Comparison of ENCODE assay signal across 1 cellular context in the genomic region with DNA sequence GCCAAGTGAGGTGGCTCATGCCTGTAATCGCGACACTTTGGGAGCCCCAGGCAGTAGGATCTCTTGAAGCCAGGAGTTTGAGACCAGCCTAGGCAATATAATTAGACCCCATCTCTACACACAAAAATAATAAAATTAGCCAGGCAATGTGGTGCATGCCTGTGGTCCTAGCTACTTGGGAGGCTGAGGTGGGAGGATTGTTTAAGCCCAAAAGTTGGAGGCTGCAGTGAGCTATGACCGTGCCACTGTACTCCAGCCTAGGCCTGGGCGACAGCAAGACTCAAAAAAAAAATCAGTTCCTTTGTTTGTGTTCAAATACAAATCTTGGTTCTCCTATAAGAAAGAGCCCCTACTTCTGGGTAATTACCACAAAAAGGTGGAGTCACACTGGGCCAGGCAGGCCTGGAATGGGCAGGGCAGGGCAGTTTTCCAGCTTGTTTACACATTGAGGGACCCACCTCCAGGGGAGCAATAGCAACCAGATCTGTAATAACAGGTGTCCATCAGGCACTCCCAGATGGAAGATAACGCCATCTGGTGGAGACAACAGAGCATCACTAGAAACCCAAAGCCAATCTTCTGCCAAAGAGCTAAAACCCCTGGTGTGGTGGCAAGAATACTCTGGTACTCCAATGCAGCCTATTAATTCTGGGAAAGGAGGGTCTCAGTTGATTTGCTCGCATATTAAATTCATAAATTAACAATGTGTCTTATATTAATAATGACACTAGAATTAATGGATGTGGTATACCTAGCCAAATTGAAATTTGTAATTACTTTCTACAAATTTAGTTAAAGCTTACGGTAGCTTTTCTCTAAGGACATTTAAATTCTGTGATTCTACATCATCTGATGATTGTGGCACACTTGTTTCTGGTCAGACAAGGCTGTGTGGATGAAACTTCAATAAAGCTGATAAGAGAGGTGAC.
A peak's percentile ranks its signal among the peaks of the same experiment; 100 is the strongest.
TF ChIP-seq lines count a peak whose summit lies in the region.

No MANE protein-coding gene starts in this region.

TF ChIP-seq in K562, 482 proteins besides CTCF, POLR2A, EP300 and RAD21 (continued from another document and continues in another):
- TF ChIP-seq ZNF274 (IDR thresholded peaks at IDR 0.05; ENCODE audit: borderline replicate concordance, low read depth, low read length) = no peak
- no peak for TF ChIP-seq ZKSCAN3 (CRISPR knock-in tag; IDR thresholded peaks at IDR 0.05)
- no peak for TF ChIP-seq EZH2 (IDR thresholded peaks at IDR 0.05; ENCODE audit: borderline replicate concordance, low read depth, low read length)
- no peak for TF ChIP-seq U2AF2 (optimal IDR thresholded peaks at IDR 0.05; ENCODE audit: low read depth, low read length)
- no peak for TF ChIP-seq TARDBP (IDR thresholded peaks at IDR 0.05)
- TF ChIP-seq MEF2D (tag; conservative IDR thresholded peaks at IDR 0.05; ENCODE audit: low read depth) = no peak
- TF ChIP-seq ZNF561 (CRISPR knock-in tag; conservative IDR thresholded peaks at IDR 0.05) = no peak
- TF ChIP-seq ZNF217 (CRISPR knock-in tag; IDR thresholded peaks at IDR 0.05) = no peak
- no peak for TF ChIP-seq HNRNPUL1 (IDR thresholded peaks at IDR 0.05; ENCODE audit: low read length)
- TF ChIP-seq KDM1A (IDR thresholded peaks at IDR 0.05) = peak; percentile 62 to 79
- no peak for TF ChIP-seq RBM17 (IDR thresholded peaks at IDR 0.05; ENCODE audit: borderline replicate concordance, low read depth, low read length)
- TF ChIP-seq CBX8 (IDR thresholded peaks at IDR 0.05; ENCODE audit: borderline replicate concordance, extremely low read depth, low read depth, low read length, poor library complexity, severe bottlenecking) = no peak
- no peak for TF ChIP-seq TAF7 (tag; IDR thresholded peaks at IDR 0.05)
- TF ChIP-seq PPARD (CRISPR knock-in tag; IDR thresholded peaks at IDR 0.05) = no peak
- TF ChIP-seq, protein P1, sequence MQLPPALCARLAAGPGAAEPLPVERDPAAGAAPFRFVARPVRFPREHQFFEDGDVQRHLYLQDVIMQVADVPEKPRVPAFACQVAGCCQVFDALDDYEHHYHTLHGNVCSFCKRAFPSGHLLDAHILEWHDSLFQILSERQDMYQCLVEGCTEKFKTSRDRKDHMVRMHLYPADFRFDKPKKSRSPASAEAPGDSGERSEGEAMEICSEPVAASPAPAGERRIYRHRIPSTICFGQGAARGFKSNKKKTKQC (CRISPR knock-in tag; IDR thresholded peaks at IDR 0.05) = no peak
- TF ChIP-seq ZNF41 (CRISPR knock-in tag; conservative IDR thresholded peaks at IDR 0.05) = no peak
- no peak for TF ChIP-seq ZNF583 (CRISPR knock-in tag; IDR thresholded peaks at IDR 0.05)
- no peak for TF ChIP-seq SMAD3 (CRISPR knock-in tag; conservative IDR thresholded peaks at IDR 0.05)
- TF ChIP-seq, protein P2, sequence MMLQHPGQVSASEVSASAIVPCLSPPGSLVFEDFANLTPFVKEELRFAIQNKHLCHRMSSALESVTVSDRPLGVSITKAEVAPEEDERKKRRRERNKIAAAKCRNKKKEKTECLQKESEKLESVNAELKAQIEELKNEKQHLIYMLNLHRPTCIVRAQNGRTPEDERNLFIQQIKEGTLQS (IDR thresholded peaks at IDR 0.05) = no peak
- TF ChIP-seq, protein P2 (CRISPR knock-in tag; conservative IDR thresholded peaks at IDR 0.05) = no peak
- TF ChIP-seq KLF6 (CRISPR knock-in tag; IDR thresholded peaks at IDR 0.05; ENCODE audit: borderline replicate concordance) = no peak
- TF ChIP-seq PHB2 (IDR thresholded peaks at IDR 0.05; ENCODE audit: low read depth) = no peak
- TF ChIP-seq, protein P3, sequence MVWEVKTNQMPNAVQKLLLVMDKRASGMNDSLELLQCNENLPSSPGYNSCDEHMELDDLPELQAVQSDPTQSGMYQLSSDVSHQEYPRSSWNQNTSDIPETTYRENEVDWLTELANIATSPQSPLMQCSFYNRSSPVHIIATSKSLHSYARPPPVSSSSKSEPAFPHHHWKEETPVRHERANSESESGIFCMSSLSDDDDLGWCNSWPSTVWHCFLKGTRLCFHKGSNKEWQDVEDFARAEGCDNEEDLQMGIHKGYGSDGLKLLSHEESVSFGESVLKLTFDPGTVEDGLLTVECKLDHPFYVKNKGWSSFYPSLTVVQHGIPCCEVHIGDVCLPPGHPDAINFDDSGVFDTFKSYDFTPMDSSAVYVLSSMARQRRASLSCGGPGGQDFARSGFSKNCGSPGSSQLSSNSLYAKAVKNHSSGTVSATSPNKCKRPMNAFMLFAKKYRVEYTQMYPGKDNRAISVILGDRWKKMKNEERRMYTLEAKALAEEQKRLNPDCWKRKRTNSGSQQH (CRISPR knock-in tag; IDR thresholded peaks at IDR 0.05) = no peak
- TF ChIP-seq TAF15 (IDR thresholded peaks at IDR 0.05; ENCODE audit: low read depth, low read length) = no peak
- TF ChIP-seq KLF13 (tag; IDR thresholded peaks at IDR 0.05; ENCODE audit: borderline replicate concordance, low read depth) = no peak
- TF ChIP-seq POLR3A (IDR thresholded peaks at IDR 0.05; ENCODE audit: borderline replicate concordance, extremely low read depth, insufficient read depth, insufficient read length) = no peak
- TF ChIP-seq CBX5 (IDR thresholded peaks at IDR 0.05; ENCODE audit: borderline replicate concordance, low read depth) = no peak
- no peak for TF ChIP-seq BCL6 (CRISPR knock-in tag; IDR thresholded peaks at IDR 0.05)
- TF ChIP-seq, protein P4, sequence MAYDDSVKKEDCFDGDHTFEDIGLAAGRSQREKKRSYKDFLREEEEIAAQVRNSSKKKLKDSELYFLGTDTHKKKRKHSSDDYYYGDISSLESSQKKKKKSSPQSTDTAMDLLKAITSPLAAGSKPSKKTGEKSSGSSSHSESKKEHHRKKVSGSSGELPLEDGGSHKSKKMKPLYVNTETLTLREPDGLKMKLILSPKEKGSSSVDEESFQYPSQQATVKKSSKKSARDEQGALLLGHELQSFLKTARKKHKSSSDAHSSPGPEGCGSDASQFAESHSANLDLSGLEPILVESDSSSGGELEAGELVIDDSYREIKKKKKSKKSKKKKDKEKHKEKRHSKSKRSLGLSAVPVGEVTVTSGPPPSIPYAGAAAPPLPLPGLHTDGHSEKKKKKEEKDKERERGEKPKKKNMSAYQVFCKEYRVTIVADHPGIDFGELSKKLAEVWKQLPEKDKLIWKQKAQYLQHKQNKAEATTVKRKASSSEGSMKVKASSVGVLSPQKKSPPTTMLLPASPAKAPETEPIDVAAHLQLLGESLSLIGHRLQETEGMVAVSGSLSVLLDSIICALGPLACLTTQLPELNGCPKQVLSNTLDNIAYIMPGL (CRISPR knock-in tag; IDR thresholded peaks at IDR 0.05) = no peak
- TF ChIP-seq, protein P5, sequence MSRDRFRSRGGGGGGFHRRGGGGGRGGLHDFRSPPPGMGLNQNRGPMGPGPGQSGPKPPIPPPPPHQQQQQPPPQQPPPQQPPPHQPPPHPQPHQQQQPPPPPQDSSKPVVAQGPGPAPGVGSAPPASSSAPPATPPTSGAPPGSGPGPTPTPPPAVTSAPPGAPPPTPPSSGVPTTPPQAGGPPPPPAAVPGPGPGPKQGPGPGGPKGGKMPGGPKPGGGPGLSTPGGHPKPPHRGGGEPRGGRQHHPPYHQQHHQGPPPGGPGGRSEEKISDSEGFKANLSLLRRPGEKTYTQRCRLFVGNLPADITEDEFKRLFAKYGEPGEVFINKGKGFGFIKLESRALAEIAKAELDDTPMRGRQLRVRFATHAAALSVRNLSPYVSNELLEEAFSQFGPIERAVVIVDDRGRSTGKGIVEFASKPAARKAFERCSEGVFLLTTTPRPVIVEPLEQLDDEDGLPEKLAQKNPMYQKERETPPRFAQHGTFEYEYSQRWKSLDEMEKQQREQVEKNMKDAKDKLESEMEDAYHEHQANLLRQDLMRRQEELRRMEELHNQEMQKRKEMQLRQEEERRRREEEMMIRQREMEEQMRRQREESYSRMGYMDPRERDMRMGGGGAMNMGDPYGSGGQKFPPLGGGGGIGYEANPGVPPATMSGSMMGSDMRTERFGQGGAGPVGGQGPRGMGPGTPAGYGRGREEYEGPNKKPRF (IDR thresholded peaks at IDR 0.05; ENCODE audit: low read depth, low read length) = no peak
- TF ChIP-seq, protein P6, sequence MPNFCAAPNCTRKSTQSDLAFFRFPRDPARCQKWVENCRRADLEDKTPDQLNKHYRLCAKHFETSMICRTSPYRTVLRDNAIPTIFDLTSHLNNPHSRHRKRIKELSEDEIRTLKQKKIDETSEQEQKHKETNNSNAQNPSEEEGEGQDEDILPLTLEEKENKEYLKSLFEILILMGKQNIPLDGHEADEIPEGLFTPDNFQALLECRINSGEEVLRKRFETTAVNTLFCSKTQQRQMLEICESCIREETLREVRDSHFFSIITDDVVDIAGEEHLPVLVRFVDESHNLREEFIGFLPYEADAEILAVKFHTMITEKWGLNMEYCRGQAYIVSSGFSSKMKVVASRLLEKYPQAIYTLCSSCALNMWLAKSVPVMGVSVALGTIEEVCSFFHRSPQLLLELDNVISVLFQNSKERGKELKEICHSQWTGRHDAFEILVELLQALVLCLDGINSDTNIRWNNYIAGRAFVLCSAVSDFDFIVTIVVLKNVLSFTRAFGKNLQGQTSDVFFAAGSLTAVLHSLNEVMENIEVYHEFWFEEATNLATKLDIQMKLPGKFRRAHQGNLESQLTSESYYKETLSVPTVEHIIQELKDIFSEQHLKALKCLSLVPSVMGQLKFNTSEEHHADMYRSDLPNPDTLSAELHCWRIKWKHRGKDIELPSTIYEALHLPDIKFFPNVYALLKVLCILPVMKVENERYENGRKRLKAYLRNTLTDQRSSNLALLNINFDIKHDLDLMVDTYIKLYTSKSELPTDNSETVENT (CRISPR knock-in tag; IDR thresholded peaks at IDR 0.05) = no peak
- TF ChIP-seq, protein P7, sequence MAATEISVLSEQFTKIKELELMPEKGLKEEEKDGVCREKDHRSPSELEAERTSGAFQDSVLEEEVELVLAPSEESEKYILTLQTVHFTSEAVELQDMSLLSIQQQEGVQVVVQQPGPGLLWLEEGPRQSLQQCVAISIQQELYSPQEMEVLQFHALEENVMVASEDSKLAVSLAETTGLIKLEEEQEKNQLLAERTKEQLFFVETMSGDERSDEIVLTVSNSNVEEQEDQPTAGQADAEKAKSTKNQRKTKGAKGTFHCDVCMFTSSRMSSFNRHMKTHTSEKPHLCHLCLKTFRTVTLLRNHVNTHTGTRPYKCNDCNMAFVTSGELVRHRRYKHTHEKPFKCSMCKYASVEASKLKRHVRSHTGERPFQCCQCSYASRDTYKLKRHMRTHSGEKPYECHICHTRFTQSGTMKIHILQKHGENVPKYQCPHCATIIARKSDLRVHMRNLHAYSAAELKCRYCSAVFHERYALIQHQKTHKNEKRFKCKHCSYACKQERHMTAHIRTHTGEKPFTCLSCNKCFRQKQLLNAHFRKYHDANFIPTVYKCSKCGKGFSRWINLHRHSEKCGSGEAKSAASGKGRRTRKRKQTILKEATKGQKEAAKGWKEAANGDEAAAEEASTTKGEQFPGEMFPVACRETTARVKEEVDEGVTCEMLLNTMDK (IDR thresholded peaks at IDR 0.05; ENCODE audit: borderline replicate concordance, insufficient read depth, low read depth, low read length, poor library complexity, severe bottlenecking) = peak; percentile 57
- TF ChIP-seq TAF9B (IDR thresholded peaks at IDR 0.05; ENCODE audit: partially characterized antibody) = no peak
- TF ChIP-seq JUNB (CRISPR knock-in tag; conservative IDR thresholded peaks at IDR 0.05) = no peak
- TF ChIP-seq RBM34 (IDR thresholded peaks at IDR 0.05; ENCODE audit: borderline replicate concordance, insufficient read depth, low read length) = no peak
- TF ChIP-seq SMC3 (conservative IDR thresholded peaks at IDR 0.05; ENCODE audit: insufficient read depth, low read depth, low read length) = peak; percentile 77
- no peak for TF ChIP-seq HNRNPK (IDR thresholded peaks at IDR 0.05; ENCODE audit: low read depth, low read length, poor library complexity, severe bottlenecking)
- TF ChIP-seq PYGO2 (tag; IDR thresholded peaks at IDR 0.05) = no peak
- TF ChIP-seq HNRNPH1 (optimal IDR thresholded peaks at IDR 0.05; ENCODE audit: low read depth, low read length) = no peak
- TF ChIP-seq, protein P8, sequence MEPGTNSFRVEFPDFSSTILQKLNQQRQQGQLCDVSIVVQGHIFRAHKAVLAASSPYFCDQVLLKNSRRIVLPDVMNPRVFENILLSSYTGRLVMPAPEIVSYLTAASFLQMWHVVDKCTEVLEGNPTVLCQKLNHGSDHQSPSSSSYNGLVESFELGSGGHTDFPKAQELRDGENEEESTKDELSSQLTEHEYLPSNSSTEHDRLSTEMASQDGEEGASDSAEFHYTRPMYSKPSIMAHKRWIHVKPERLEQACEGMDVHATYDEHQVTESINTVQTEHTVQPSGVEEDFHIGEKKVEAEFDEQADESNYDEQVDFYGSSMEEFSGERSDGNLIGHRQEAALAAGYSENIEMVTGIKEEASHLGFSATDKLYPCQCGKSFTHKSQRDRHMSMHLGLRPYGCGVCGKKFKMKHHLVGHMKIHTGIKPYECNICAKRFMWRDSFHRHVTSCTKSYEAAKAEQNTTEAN (CRISPR knock-in tag; IDR thresholded peaks at IDR 0.05) = no peak
- TF ChIP-seq RBBP5 (IDR thresholded peaks at IDR 0.05; ENCODE audit: borderline replicate concordance, insufficient read depth, low read length, poor library complexity, severe bottlenecking) = no peak
- TF ChIP-seq ZNF347 (CRISPR knock-in tag; IDR thresholded peaks at IDR 0.05; ENCODE audit: low read depth) = no peak
- TF ChIP-seq FOXM1 (IDR thresholded peaks at IDR 0.05; ENCODE audit: low read depth) = 0 out of 2 replicates have a peak, but pooled peaks have one; percentile 30
- TF ChIP-seq FOXM1 (CRISPR knock-in tag; IDR thresholded peaks at IDR 0.05; ENCODE audit: low read depth) = no peak
- TF ChIP-seq PURB (CRISPR knock-in tag; IDR thresholded peaks at IDR 0.05; ENCODE audit: low read depth) = no peak
- no peak for TF ChIP-seq ZNF766 (CRISPR knock-in tag; conservative IDR thresholded peaks at IDR 0.05)
